1 cellular context compared by ENCODE assay signal in genomic region chr12:26830358-26830757, GRCh38.
TF ChIP-seq lines count a peak whose summit lies in the region.

No MANE protein-coding gene starts in this region.

TF ChIP-seq in K562, 482 proteins besides CTCF, POLR2A, EP300 and RAD21 (continued from another document):
- no peak for TF ChIP-seq ZBTB40 (IDR thresholded peaks at IDR 0.05)
- TF ChIP-seq ZBTB40 (CRISPR knock-in tag; IDR thresholded peaks at IDR 0.05) = no peak
- TF ChIP-seq E2F6 (IDR thresholded peaks at IDR 0.05; ENCODE audit: borderline replicate concordance in 1 of 2, extremely low read depth in 1 of 2, insufficient read depth in 1 of 2, insufficient read length in 1 of 2, low read depth in 1 of 2, low read length in 1 of 2, poor library complexity in 1 of 2, severe bottlenecking in 1 of 2) = no peak
- TF ChIP-seq ZNF695 (CRISPR knock-in tag; IDR thresholded peaks at IDR 0.05) = no peak
- no peak for TF ChIP-seq MTA3 (IDR thresholded peaks at IDR 0.05; ENCODE audit: borderline replicate concordance)
- TF ChIP-seq CHAMP1 (IDR thresholded peaks at IDR 0.05) = no peak
